Comparison of ENCODE assay signal across 29 cellular contexts in the genomic region with DNA sequence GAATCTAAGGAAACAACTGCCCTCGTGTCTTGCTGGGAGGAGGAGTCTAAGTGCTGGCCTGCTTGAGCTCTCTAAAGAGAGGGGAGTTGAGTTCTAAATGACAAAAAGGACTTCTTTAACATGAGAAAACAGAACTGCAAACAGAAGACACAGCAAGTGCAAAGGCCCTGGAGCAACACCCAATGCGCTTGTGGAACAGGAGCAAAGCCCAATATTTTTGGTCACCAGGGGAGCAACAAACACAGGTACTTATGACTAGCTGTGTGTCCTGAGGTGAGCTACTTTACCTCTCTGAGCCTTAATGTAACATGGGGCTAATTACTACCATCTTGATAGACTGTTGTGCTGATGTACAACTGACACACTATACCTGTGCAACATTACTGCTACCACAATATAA.
"Had no signal": no experiment of that assay in that cellular context is flagged by ENCODE, and none has a peak within 500 bp of the region (broad histone marks: within the 10 kb centered on the region; RNA-seq: fewer than 3 reads in every experiment).

No MANE protein-coding gene starts in this region.

- H3K4me1 Mint-ChIP-seq: activated CD4-positive, alpha-beta T cell treated with anti-CD3 and anti-CD28 coated beads for 36 hours; activated CD4-positive, alpha-beta T cell treated with anti-CD3 and anti-CD28 coated beads, Interleukin-2, amount 10 ng/mL, durations not matched to agents 7 days and 5 days; activated naive CD4-positive, alpha-beta T cell treated with anti-CD3 and anti-CD28 coated beads, Interleukin-2, amount 50 U/mL, for 24 hours; activated naive CD8-positive, alpha-beta T cell treated with anti-CD3 and anti-CD28 coated beads, Interleukin-2, amount 10 ng/mL, durations not matched to agents 7 days and 5 days had no signal

- FAIRE-seq: astrocyte had no signal

- H3K9me3 Mint-ChIP-seq: activated CD4-positive, alpha-beta T cell treated with anti-CD3 and anti-CD28 coated beads, Interleukin-2, amount 10 ng/mL, durations not matched to agents 7 days and 5 days; activated naive CD4-positive, alpha-beta T cell treated with anti-CD3 and anti-CD28 coated beads, Interleukin-2, amount 50 U/mL, for 24 hours; activated naive CD8-positive, alpha-beta T cell treated with anti-CD3 and anti-CD28 coated beads, Interleukin-2, amount 10 ng/mL, durations not matched to agents 7 days and 5 days; activated T-cell treated with anti-CD3 and anti-CD28 coated beads, Interleukin-2, amount 50 U/mL, for 24 hours; activated T-helper 2 cell treated with anti-CD3 and anti-CD28 coated beads, Interferon-gamma antibody, Interleukin-2, Interleukin-4, amounts not matched to agents 10 μg/mL and 5 μg/mL and 100 μg/mL, durations not matched to agents 14 hours and 24 hours and 36 hours had no signal

- DNase-seq: activated CD4-positive, alpha-beta T cell treated with anti-CD3 and anti-CD28 coated beads for 36 hours; activated CD4-positive, alpha-beta T cell treated with anti-CD3 and anti-CD28 coated beads, Interleukin-2, amount 10 ng/mL, durations not matched to agents 7 days and 5 days; activated CD4-positive, alpha-beta T cell treated with anti-CD3 and anti-CD28 coated beads, Interleukin-2, amount 50 U/mL, for 48 hours; activated CD8-positive, alpha-beta T cell treated with anti-CD3 and anti-CD28 coated beads, Interleukin-2, amount 10 ng/mL, durations not matched to agents 7 days and 5 days; activated gamma-delta T cell; activated naive CD4-positive, alpha-beta T cell treated with Interleukin-2 at 50 U/mL for 16 hours; activated naive CD8-positive, alpha-beta T cell treated with anti-CD3 and anti-CD28 coated beads, Interleukin-2, amount 10 ng/mL, durations not matched to agents 7 days and 5 days; activated T-cell treated with anti-CD3 and anti-CD28 coated beads, Interleukin-2, amount 50 U/mL, for 24 hours; amygdala; body of pancreas; Kasumi-1; MG63; MV-4-11; NCI-H1092; NCI-H1436 treated with DMSO at 0.1 percent for 48 hours; NCI-H1694 treated with DMSO at 0.1 percent for 48 hours; NCI-H2029; NCI-H345; NCI-H524 treated with DMSO at 0.1 percent for 48 hours; SHP77; SJCRH30; T1000 had no signal

- H3K27me3 Mint-ChIP-seq: activated CD4-positive, alpha-beta T cell treated with anti-CD3 and anti-CD28 coated beads, Interleukin-2, amount 10 ng/mL, durations not matched to agents 7 days and 5 days had no signal

- H3K27ac Mint-ChIP-seq: activated CD4-positive, alpha-beta T cell treated with anti-CD3 and anti-CD28 coated beads for 36 hours; activated CD4-positive, alpha-beta T cell treated with anti-CD3 and anti-CD28 coated beads, Interleukin-2, amount 10 ng/mL, durations not matched to agents 7 days and 5 days; activated CD8-positive, alpha-beta T cell treated with anti-CD3 and anti-CD28 coated beads, Interleukin-2, amount 10 ng/mL, durations not matched to agents 7 days and 5 days; activated naive CD4-positive, alpha-beta T cell treated with anti-CD3 and anti-CD28 coated beads, Interleukin-2, amount 50 U/mL, for 24 hours; activated naive CD8-positive, alpha-beta T cell treated with anti-CD3 and anti-CD28 coated beads, Interleukin-2, amount 10 ng/mL, durations not matched to agents 7 days and 5 days; activated T-cell treated with anti-CD3 and anti-CD28 coated beads, Interleukin-2, amount 50 U/mL, for 24 hours; activated T-helper 2 cell treated with anti-CD3 and anti-CD28 coated beads, Interferon-gamma antibody, Interleukin-2, Interleukin-4, amounts not matched to agents 10 μg/mL and 5 μg/mL and 100 μg/mL, durations not matched to agents 14 hours and 24 hours and 36 hours had no signal

- H3K4me3 Mint-ChIP-seq: activated CD4-positive, alpha-beta T cell treated with anti-CD3 and anti-CD28 coated beads for 36 hours; activated CD4-positive, alpha-beta T cell treated with anti-CD3 and anti-CD28 coated beads, Interleukin-2, amount 10 ng/mL, durations not matched to agents 7 days and 5 days; activated CD8-positive, alpha-beta T cell treated with anti-CD3 and anti-CD28 coated beads, Interleukin-2, amount 10 ng/mL, durations not matched to agents 7 days and 5 days; activated naive CD4-positive, alpha-beta T cell treated with anti-CD3 and anti-CD28 coated beads, Interleukin-2, amount 50 U/mL, for 24 hours; activated naive CD8-positive, alpha-beta T cell treated with anti-CD3 and anti-CD28 coated beads, Interleukin-2, amount 10 ng/mL, durations not matched to agents 7 days and 5 days; activated T-cell treated with anti-CD3 and anti-CD28 coated beads, Interleukin-2, amount 50 U/mL, for 24 hours had no signal

- H3K27me3 ChIP-seq: body of pancreas, breast epithelium, MG63, SJCRH30 had no signal

- ATAC-seq: activated CD4-positive, alpha-beta T cell treated with anti-CD3 and anti-CD28 coated beads for 36 hours; activated CD4-positive, CD25-positive, alpha-beta regulatory T cell treated with anti-CD3 and anti-CD28 coated beads, Interleukin-2, amount 50 U/mL, for 24 hours; activated CD8-positive, alpha-beta T cell treated with anti-CD3 and anti-CD28 coated beads, Interleukin-2, amount 10 ng/mL, durations not matched to agents 7 days and 5 days; body of pancreas; Panc1 had no signal

- H3K27ac ChIP-seq: body of pancreas, breast epithelium, SJCRH30, SK-N-MC had no signal

- H3K4me3 ChIP-seq: body of pancreas, breast epithelium, MG63, SJCRH30, SK-N-MC had no signal

- H3K36me3 Mint-ChIP-seq: activated naive CD4-positive, alpha-beta T cell treated with anti-CD3 and anti-CD28 coated beads, Interleukin-2, amount 50 U/mL, for 24 hours; activated naive CD8-positive, alpha-beta T cell treated with anti-CD3 and anti-CD28 coated beads, Interleukin-2, amount 10 ng/mL, durations not matched to agents 7 days and 5 days had no signal

- H3K36me3 ChIP-seq: breast epithelium, MG63, SJCRH30 had no signal

- H3K9me3 ChIP-seq: body of pancreas, breast epithelium, MG63, SJCRH30 had no signal
